28 cellular contexts compared by ENCODE assay signal in the genomic region with DNA sequence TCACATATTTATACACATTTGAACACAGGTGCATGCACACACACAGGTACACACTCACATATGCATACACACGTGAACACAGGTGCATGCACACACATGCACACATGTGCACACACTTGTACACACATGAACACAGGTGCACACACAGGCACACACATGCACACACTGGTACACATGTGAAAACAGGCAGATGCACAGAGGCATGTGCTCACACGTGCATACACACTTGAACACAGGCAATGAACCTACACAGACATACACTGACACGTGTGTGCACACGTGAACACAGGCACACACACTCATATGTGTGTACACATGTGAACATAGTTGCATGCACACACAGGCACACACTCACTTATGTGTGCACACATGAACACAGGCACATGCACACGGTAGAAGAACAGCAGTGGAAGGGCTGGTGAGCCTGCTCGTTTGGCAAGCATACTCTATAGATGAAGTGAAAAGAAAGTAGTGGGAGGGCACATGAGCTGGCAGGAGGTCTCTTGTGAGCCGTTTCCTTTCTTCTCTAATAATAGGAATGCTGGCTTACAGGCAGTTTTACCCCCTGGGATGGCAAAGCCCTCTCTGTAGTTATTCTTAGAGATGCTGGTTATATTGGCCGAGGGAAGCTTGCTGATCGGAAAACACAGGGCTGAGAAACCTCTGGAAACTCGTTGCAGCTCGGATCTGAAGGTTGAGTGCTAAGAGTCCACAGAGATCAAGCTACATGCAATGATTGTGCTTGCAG.
DNase-seq lines count a peak whose midpoint lies in the region; ATAC-seq and TF ChIP-seq lines count a peak whose summit lies in the region.
"Had no signal": no experiment of that assay in that cellular context is flagged by ENCODE, and none has a peak within 500 bp of the region (broad histone marks: within the 10 kb centered on the region; RNA-seq: fewer than 3 reads in every experiment).

No MANE protein-coding gene starts in this region.

- peak; percentile 71 for DNase-seq in NCI-H146 (lab: John Stamatoyannopoulos, UW)
- peak; percentile 71 for DNase-seq in brain pericyte (ENCODE audit: low read depth, low spot score)
- DNase-seq in nephron progenitor cell, result no peak
- no peak for DNase-seq in foreskin keratinocyte
- DNase-seq in effector memory CD8-positive, alpha-beta T cell, result no peak
- no peak for DNase-seq in stimulated activated CD8-positive, alpha-beta memory T cell treated with anti-CD3 and anti-CD28 coated beads, Interleukin-4, amount 100 ng/mL, for 48 hours
- DNase-seq: activated CD8-positive, alpha-beta memory T cell treated with anti-CD3 and anti-CD28 coated beads, Interleukin-2, amount 50 U/mL, for 48 hours; activated effector memory CD4-positive, alpha-beta T cell treated with anti-CD3 and anti-CD28 coated beads, Interleukin-2, amount 50 U/mL, for 16 hours; Calu3; foreskin fibroblast; GM23248; left ventricle myocardium superior; mucosa of descending colon; NCI-H1105; NCI-H2107; NCI-H526 treated with DMSO at 0.1 percent for 48 hours; stimulated activated CD4-positive, alpha-beta T cell treated with anti-CD3 and anti-CD28 coated beads, Interleukin-2, amount 100 ng/mL, for 48 hours; stimulated activated naive CD8-positive, alpha-beta T cell treated with anti-CD3 and anti-CD28 coated beads, Interleukin-15, Interleukin-2, amounts not matched to agents 100 U/mL and 50 U/mL, for 24 hours; thyroid gland had no signal

- H3K9ac ChIP-seq in BLaER1, result peak overlapping the region; percentile 70
- H3K9ac ChIP-seq: GM23248 had no signal

- no peaks in the 10 kb centered on the region for H3K36me3 ChIP-seq in BLaER1
- H3K36me3 ChIP-seq: neutrophil, thyroid gland had no signal

- H3K4me1 ChIP-seq in BLaER1 (peaks cover 68% of the 10 kb centered on the region), foreskin keratinocyte (no peaks in the 10 kb centered on the region)
- H3K4me1 ChIP-seq: thyroid gland had no signal

- H3K27ac ChIP-seq in BLaER1 (peak overlapping the region; percentile 83), foreskin keratinocyte (no peak overlapping the region)
- H3K27ac ChIP-seq: epithelial cell of prostate, GM23248, neutrophil, RWPE1, SK-N-MC, thyroid gland had no signal

- H3K4me1 Mint-ChIP-seq in nephron progenitor cell, result peaks cover 28% of the 10 kb centered on the region
- H3K4me1 Mint-ChIP-seq in effector memory CD8-positive, alpha-beta T cell (ENCODE audit: low read depth in 2 of 2), result no peaks in the 10 kb centered on the region

- H3K4me2 ChIP-seq in BLaER1, result peak overlapping the region; percentile 77
- H3K4me2 ChIP-seq: smooth muscle cell had no signal

- no peaks in the 10 kb centered on the region for H4K20me1 ChIP-seq in BLaER1

- peaks cover 9% of the 10 kb centered on the region for H3K9me3 Mint-ChIP-seq in nephron progenitor cell
- peaks cover 8 to 11% of the 10 kb centered on the region in 2 donors for H3K9me3 Mint-ChIP-seq in effector memory CD8-positive, alpha-beta T cell

- TF ChIP-seq CTCF in nephron progenitor cell (IDR thresholded peaks at IDR 0.05) (no peak), foreskin keratinocyte (conservative IDR thresholded peaks at IDR 0.05) (no peak)

- no peaks in the 10 kb centered on the region for H3K9me3 ChIP-seq in BLaER1
- H3K9me3 ChIP-seq: mucosa of descending colon, neutrophil, thyroid gland had no signal

- H3K4me3 Mint-ChIP-seq in nephron progenitor cell, result no peak overlapping the region
- no peak overlapping the region for H3K4me3 Mint-ChIP-seq in effector memory CD8-positive, alpha-beta T cell
- H3K4me3 Mint-ChIP-seq: dendritic cell treated with granulocyte-macrophage colony-stimulating factor and Interleukin-4, amounts not matched to agents 40 ng/mL and 50 ng/mL, for 4 days; T-helper 2 cell treated with Interferon-gamma antibody and Interleukin-4, amounts not matched to agents 5 μg/mL and 100 μg/mL, for 36 hours had no signal

- no peaks in the 10 kb centered on the region for H3K36me3 Mint-ChIP-seq in nephron progenitor cell (ENCODE audit: low read depth)
- peaks cover 3% of the 10 kb centered on the region for H3K36me3 Mint-ChIP-seq in effector memory CD8-positive, alpha-beta T cell (ENCODE audit: insufficient read depth)

- no peak for ATAC-seq in foreskin keratinocyte
- no peak for ATAC-seq in effector memory CD8-positive, alpha-beta T cell (replicated peaks)
- ATAC-seq in GM19351 (IDR thresholded peaks at IDR 0.05; ENCODE audit: unreplicated experiment), result no peak
- ATAC-seq: left ventricle myocardium superior; mucosa of descending colon; stimulated activated naive CD8-positive, alpha-beta T cell treated with anti-CD3 and anti-CD28 coated beads, Interleukin-15, Interleukin-2, amounts not matched to agents 100 U/mL and 50 U/mL, for 24 hours had no signal

- H3K4me3 ChIP-seq in BLaER1, result peak overlapping the region; percentile 43
- H3K4me3 ChIP-seq: GM23248, mucosa of descending colon, SK-N-MC, smooth muscle cell, thyroid gland had no signal

- H3K27ac Mint-ChIP-seq in nephron progenitor cell, result peak overlapping the region; percentile 56
- H3K27ac Mint-ChIP-seq in effector memory CD8-positive, alpha-beta T cell, result no peak overlapping the region
- H3K27ac Mint-ChIP-seq: dendritic cell treated with granulocyte-macrophage colony-stimulating factor and Interleukin-4, amounts not matched to agents 40 ng/mL and 50 ng/mL, for 4 days; T-helper 2 cell treated with Interferon-gamma antibody and Interleukin-4, amounts not matched to agents 5 μg/mL and 100 μg/mL, for 36 hours had no signal

- H3K27me3 ChIP-seq in BLaER1 (no peaks in the 10 kb centered on the region), foreskin keratinocyte (no peaks in the 10 kb centered on the region)
- H3K27me3 ChIP-seq: neutrophil, thyroid gland had no signal

- H3K27me3 Mint-ChIP-seq in nephron progenitor cell (ENCODE audit: low read depth, poor library complexity), result no peaks in the 10 kb centered on the region
- H3K27me3 Mint-ChIP-seq in effector memory CD8-positive, alpha-beta T cell, result no peaks in the 10 kb centered on the region
- H3K27me3 Mint-ChIP-seq: dendritic cell treated with granulocyte-macrophage colony-stimulating factor and Interleukin-4, amounts not matched to agents 40 ng/mL and 50 ng/mL, for 4 days had no signal

Comparison
In these comparisons a context has a peak if more than half of its experiments do, and no peak if none do; other contexts are left out.
1. DNase-seq: peak in NCI-H146 (single experiment) and brain pericyte (single experiment); none in nephron progenitor cell (single experiment), foreskin keratinocyte (0 of 2), effector memory CD8-positive, alpha-beta T cell (0 of 3) and stimulated activated CD8-positive, alpha-beta memory T cell treated with anti-CD3 and anti-CD28 coated beads, Interleukin-4, amount 100 ng/mL, for 48 hours (single experiment).